ENCODE assay signal across 18 cellular contexts in genomic region chr20:13271977-13272975, GRCh38. TPM values are rescaled to one million over a fixed set of nuclear protein-coding genes. Genes with fewer than 3 reads are reported as not detected.
DNase-seq lines count a peak whose midpoint lies in the region; ATAC-seq and TF ChIP-seq lines count a peak whose summit lies in the region.
"Had no signal": no experiment of that assay in that cellular context is flagged by ENCODE, and none has a peak within 500 bp of the region (broad histone marks: within the 10 kb centered on the region; RNA-seq: fewer than 3 reads in every experiment).

No MANE protein-coding gene starts in this region.

- H3K9me3 ChIP-seq in heart right ventricle, result no peaks in the 10 kb centered on the region
- H3K9me3 ChIP-seq in gastroesophageal sphincter, result no peaks in the 10 kb centered on the region

- H3K4me3 ChIP-seq in heart right ventricle (no peak overlapping the region), gastroesophageal sphincter (no peak overlapping the region), coronary artery (no peak overlapping the region)

- peaks cover 0 to 47% (median 18%) of the 10 kb centered on the region in 9 donors for H3K4me1 ChIP-seq in heart right ventricle
- peaks cover 0 to 12% (median 0%) of the 10 kb centered on the region in 3 donors for H3K4me1 ChIP-seq in gastroesophageal sphincter

- no peak for TF ChIP-seq POLR2A in gastroesophageal sphincter (IDR thresholded peaks at IDR 0.05)

- H3K27me3 ChIP-seq in heart right ventricle (peaks cover 0 to 11% (median 0%) of the 10 kb centered on the region in 7 donors), gastroesophageal sphincter (no peaks in the 10 kb centered on the region)

- H3K36me3 ChIP-seq in heart right ventricle (no peaks in the 10 kb centered on the region), gastroesophageal sphincter (no peaks in the 10 kb centered on the region)

- TF ChIP-seq EP300 in gastroesophageal sphincter (IDR thresholded peaks at IDR 0.05), result no peak

- TF ChIP-seq CTCF in heart right ventricle (IDR thresholded peaks at IDR 0.05), result no peak
- TF ChIP-seq CTCF in gastroesophageal sphincter (IDR thresholded peaks at IDR 0.05), result no peak
- no peak for TF ChIP-seq CTCF in coronary artery (IDR thresholded peaks at IDR 0.05)

- DNase-seq in heart right ventricle (no peak), cardiac septum (ENCODE audit: low spot score) (no peak), NCI-H2171 treated with DMSO at 0.1 percent for 48 hours (lab: John Stamatoyannopoulos, UW) (peak; percentile 64), sciatic nerve (ENCODE audit: low spot score) (no peak), coronary artery (ENCODE audit: low spot score) (no peak), MV-4-11 (lab: John Stamatoyannopoulos, UW) (no peak)
- DNase-seq in activated CD4-positive, alpha-beta T cell treated with anti-CD3 and anti-CD28 coated beads for 36 hours, result no peak
- DNase-seq: COR-L47, Karpas-422, MM.1S, NCI-H1417 treated with DMSO at 0.1 percent for 48 hours, NCI-H1930, NCI-H226, NCI-H526, SIG-M5 had no signal

- no peak overlapping the region for H3K4me3 Mint-ChIP-seq in activated CD4-positive, alpha-beta T cell treated with anti-CD3 and anti-CD28 coated beads for 36 hours
- H3K4me3 Mint-ChIP-seq: CD14-positive monocyte had no signal

- CTCF ChIA-PET in activated CD4-positive, alpha-beta T cell treated with anti-CD3 and anti-CD28 coated beads for 36 hours (lab: Charles Lee), result no interaction called here

- no peaks in the 10 kb centered on the region for H3K27me3 Mint-ChIP-seq in activated CD4-positive, alpha-beta T cell treated with anti-CD3 and anti-CD28 coated beads for 36 hours

- no peaks in the 10 kb centered on the region for H3K36me3 Mint-ChIP-seq in activated CD4-positive, alpha-beta T cell treated with anti-CD3 and anti-CD28 coated beads for 36 hours (ENCODE audit: low read depth)
- H3K36me3 Mint-ChIP-seq: CD14-positive monocyte had no signal

- H3K9me3 Mint-ChIP-seq in activated CD4-positive, alpha-beta T cell treated with anti-CD3 and anti-CD28 coated beads for 36 hours (ENCODE audit: low read depth), result no peaks in the 10 kb centered on the region

- ATAC-seq in heart right ventricle (no peak), gastroesophageal sphincter (peak; percentile 71), sciatic nerve (peak; percentile 34)
- no peak for ATAC-seq in activated CD4-positive, alpha-beta T cell treated with anti-CD3 and anti-CD28 coated beads for 36 hours

- POLR2A ChIA-PET in activated CD4-positive, alpha-beta T cell treated with anti-CD3 and anti-CD28 coated beads for 36 hours (lab: Charles Lee), result no interaction called here

- intact Hi-C loops in heart right ventricle (cut with DNase I) (loop anchor here in 2 of 10 donors (2.0 to 10.0 kb wide), 2 partner anchors 49 to 63 kb away; no protein-coding TSS in a partner anchor), cardiac septum (cut with DNase I) (loop anchor here (2.0 to 5.0 kb wide), 2 partner anchors 50 to 51 kb away; partner anchors contain the start of gene ISM1), sciatic nerve (cut with DNase I) (no loop called here)
- intact Hi-C loops in activated CD4-positive, alpha-beta T cell treated with anti-CD3 and anti-CD28 coated beads for 36 hours (cut with DNase I, micrococcal nuclease), result loop anchor here in 1 of 2 experiments (10.0 kb wide), 1 partner anchor 63 kb away; no protein-coding TSS in a partner anchor

- WGBS in heart right ventricle, 2 donors, result 81 to 85% methylated on average over 10 of the region's 10 CpGs
- WGBS in gastroesophageal sphincter (ENCODE audit: low coverage in 1 of 2), 2 donors, result 79 to 88% methylated on average over 4 to 10 of the region's 10 CpGs

- H3K27ac ChIP-seq in heart right ventricle (peak overlapping the region in 8 of 10 donors; percentile 34 to 72 (median 62)), gastroesophageal sphincter (no peak overlapping the region), coronary artery (peak overlapping the region in 1 of 2 donors; percentile 3)

- H3K27ac Mint-ChIP-seq in activated CD4-positive, alpha-beta T cell treated with anti-CD3 and anti-CD28 coated beads for 36 hours, result no peak overlapping the region

- no peaks in the 10 kb centered on the region for H3K4me1 Mint-ChIP-seq in activated CD4-positive, alpha-beta T cell treated with anti-CD3 and anti-CD28 coated beads for 36 hours
- H3K4me1 Mint-ChIP-seq: CD14-positive monocyte had no signal

RNA-seq across cellular contexts. Expression of gene ISM1, which starts 51.2 kb away (rescaled TPM):
- total RNA-seq in heart right ventricle (1 to 10 TPM in 5 of 10 donors, under 1 TPM in 5; 0.75 to 1.7 (median 1.0) TPM), cardiac septum (1.0 TPM), gastroesophageal sphincter (1 to 10 TPM; 3.6 to 8.1 (median 6.4) TPM), sciatic nerve (24.1 TPM)
- 1 to 10 TPM in 1 of 2 donors, under 1 TPM in 1; 0.54 to 1.2 TPM for polyA plus RNA-seq in heart right ventricle
- total RNA-seq in activated CD4-positive, alpha-beta T cell treated with anti-CD3 and anti-CD28 coated beads for 36 hours, result under 1 TPM; 0.48 to 0.51 TPM
- total RNA-seq: OCI-LY7 had no signal
- polyA plus RNA-seq: CD14-positive monocyte had no signal

Comparison
In these comparisons a context has a peak if more than half of its experiments do, and no peak if none do; other contexts are left out.
1. ATAC-seq: peak in gastroesophageal sphincter (single experiment) and sciatic nerve (single experiment); none in heart right ventricle (0 of 8) and activated CD4-positive, alpha-beta T cell treated with anti-CD3 and anti-CD28 coated beads for 36 hours (single experiment).
2. H3K27ac ChIP-seq: peak in heart right ventricle (8 of 10); none in gastroesophageal sphincter (0 of 4).